8 cellular contexts compared by ENCODE assay signal in genomic region chr6:100001915-100002388, GRCh38. TPM values are rescaled to one million over a fixed set of nuclear protein-coding genes. Genes with fewer than 3 reads are reported as not detected.
DNase-seq lines count a peak whose midpoint lies in the region; ATAC-seq and TF ChIP-seq lines count a peak whose summit lies in the region.

No MANE protein-coding gene starts in this region.

- no peak overlapping the region for H3K4me3 ChIP-seq in liver (ENCODE audit: low read depth in 1 of 3, low read length in 3 of 3)

- no peak overlapping the region for H3K27ac ChIP-seq in liver (ENCODE audit: low read depth in 1 of 2, low read length in 2 of 2)

- 2% methylated on average over 3 of the region's 3 CpGs for WGBS in liver

- no peak overlapping the region for H3K9ac ChIP-seq in liver (ENCODE audit: low read depth in 1 of 2, low read length in 2 of 2)

- H3K36me3 ChIP-seq in liver (ENCODE audit: control insufficient read depth in 4 of 4, insufficient read depth in 3 of 4, low read depth in 1 of 4, low read length in 3 of 4): no peaks in the 10 kb centered on the region

- peak; percentile 98 for ATAC-seq in GM18858 (IDR thresholded peaks at IDR 0.05; ENCODE audit: unreplicated experiment)
- ATAC-seq in HG02970 (IDR thresholded peaks at IDR 0.05; ENCODE audit: low FRiP score, unreplicated experiment): peak; percentile 92

- H3K27me3 ChIP-seq in liver (ENCODE audit: control insufficient read depth in 4 of 4, insufficient read depth in 4 of 4, low read length in 3 of 4): peaks cover 0 to 14% (median 3%) of the 10 kb centered on the region in 4 donors

- DNase-seq in Ammon's horn (ENCODE audit: low spot score) (peak; percentile 80), NCI-H1436 treated with DMSO at 0.1 percent for 48 hours (lab: John Stamatoyannopoulos, UW) (peak; percentile 31), T1000 (lab: John Stamatoyannopoulos, UW) (peak; percentile 38), cerebellum (ENCODE audit: low spot score) (peak; percentile 33)
- DNase-seq in stimulated activated CD8-positive, alpha-beta memory T cell treated with anti-CD3 and anti-CD28 coated beads, Interleukin-4, amount 100 ng/mL, for 4 hours (ENCODE audit: low read depth in 2 of 2, low spot score in 1 of 2): peak; percentile 1 to 2

- TF ChIP-seq RAD21 in liver (IDR thresholded peaks at IDR 0.05): peak; percentile 80 to 88

- peak; percentile 89 for TF ChIP-seq CTCF in liver (IDR thresholded peaks at IDR 0.05; ENCODE audit: low read depth, low read length, missing input control)

- H3K9me3 ChIP-seq in liver (ENCODE audit: control insufficient read depth in 4 of 4, low read length in 3 of 4): no peaks in the 10 kb centered on the region

- H3K4me1 ChIP-seq in liver (ENCODE audit: control insufficient read depth in 4 of 4, insufficient read depth in 4 of 4, low read length in 3 of 4): no peaks in the 10 kb centered on the region

TF ChIP-seq in liver, 16 proteins besides CTCF, POLR2A, EP300 and RAD21:
- TF ChIP-seq HNF4G (IDR thresholded peaks at IDR 0.05) (no peak), MAX (IDR thresholded peaks at IDR 0.05) (no peak), NR2F2 (IDR thresholded peaks at IDR 0.05) (no peak), HNF4A (conservative IDR thresholded peaks at IDR 0.05) (no peak), REST (IDR thresholded peaks at IDR 0.05) (no peak), ZBTB33 (IDR thresholded peaks at IDR 0.05) (no peak), TAF1 (conservative IDR thresholded peaks at IDR 0.05) (no peak), ATF3 (IDR thresholded peaks at IDR 0.05) (no peak), SP1 (IDR thresholded peaks at IDR 0.05) (no peak), JUND (IDR thresholded peaks at IDR 0.05) (no peak), FOXA2 (IDR thresholded peaks at IDR 0.05) (no peak), EGR1 (IDR thresholded peaks at IDR 0.05; ENCODE audit: low read depth in 2 of 2) (no peak), FOXA1 (IDR thresholded peaks at IDR 0.05) (no peak), GABPA (IDR thresholded peaks at IDR 0.05 in 1 of 2, conservative IDR thresholded peaks at IDR 0.05 in 1 of 2) (no peak), YY1 (IDR thresholded peaks at IDR 0.05) (no peak), RXRA (IDR thresholded peaks at IDR 0.05) (no peak)

RNA-seq across cellular contexts. Expression of gene MCHR2, which starts 7.9 kb away (rescaled TPM):
- total RNA-seq in cerebellum: 0.91 TPM
- not detected for total RNA-seq in liver
- polyA plus RNA-seq in liver: not detected

Comparison
In these comparisons a context has a peak if more than half of its experiments do, and no peak if none do; other contexts are left out.
1. DNase-seq: peak in every context shown above with its lines; median percentile 80 in Ammon's horn; 38 in T1000; 33 in cerebellum; 31 in NCI-H1436 treated with DMSO at 0.1 percent for 48 hours; 2 in stimulated activated CD8-positive, alpha-beta memory T cell treated with anti-CD3 and anti-CD28 coated beads, Interleukin-4, amount 100 ng/mL, for 4 hours.